ENCODE assay signal across 14 cellular contexts in genomic region chr4:74423101-74423500, GRCh38. TPM values are rescaled to one million over a fixed set of nuclear protein-coding genes. Genes with fewer than 3 reads are reported as not detected.
A peak's percentile ranks its signal among the peaks of the same experiment; 100 is the strongest.
DNase-seq lines count a peak whose midpoint lies in the region; ATAC-seq and TF ChIP-seq lines count a peak whose summit lies in the region.
"Had no signal": no experiment of that assay in that cellular context is flagged by ENCODE, and none has a peak within 500 bp of the region (broad histone marks: within the 10 kb centered on the region; RNA-seq: fewer than 3 reads in every experiment).

No MANE protein-coding gene starts in this region.

- TF ChIP-seq CTCF in fibroblast of pulmonary artery (IDR thresholded peaks at IDR 0.05; ENCODE audit: low read length, missing control alignments): no peak

- no peak overlapping the region for H3K4me3 ChIP-seq in fibroblast of pulmonary artery (replicated peaks; ENCODE audit: low read depth, low read length)
- H3K4me3 ChIP-seq: Peyer's patch had no signal

- no peak overlapping the region for H3K27ac Mint-ChIP-seq in T-helper 17 cell
- H3K27ac Mint-ChIP-seq in activated naive CD8-positive, alpha-beta T cell treated with anti-CD3 and anti-CD28 coated beads, Interleukin-2, amount 50 U/mL, for 24 hours: no peak overlapping the region
- H3K27ac Mint-ChIP-seq: natural killer cell had no signal

- no peaks in the 10 kb centered on the region for H3K9me3 Mint-ChIP-seq in activated naive CD8-positive, alpha-beta T cell treated with anti-CD3 and anti-CD28 coated beads, Interleukin-2, amount 50 U/mL, for 24 hours
- H3K9me3 Mint-ChIP-seq: natural killer cell had no signal

- peaks cover 27% of the 10 kb centered on the region for H3K27me3 Mint-ChIP-seq in T-helper 17 cell
- peaks cover 2% of the 10 kb centered on the region for H3K27me3 Mint-ChIP-seq in activated naive CD8-positive, alpha-beta T cell treated with anti-CD3 and anti-CD28 coated beads, Interleukin-2, amount 50 U/mL, for 24 hours

- H3K4me1 Mint-ChIP-seq in T-helper 17 cell: no peaks in the 10 kb centered on the region
- H3K4me1 Mint-ChIP-seq in activated naive CD8-positive, alpha-beta T cell treated with anti-CD3 and anti-CD28 coated beads, Interleukin-2, amount 50 U/mL, for 24 hours: no peaks in the 10 kb centered on the region

- ATAC-seq in T-helper 17 cell: no peak
- no peak for ATAC-seq in GM18519 (IDR thresholded peaks at IDR 0.05; ENCODE audit: low FRiP score, unreplicated experiment)
- no peak for ATAC-seq in activated naive CD8-positive, alpha-beta T cell treated with anti-CD3 and anti-CD28 coated beads, Interleukin-2, amount 50 U/mL, for 24 hours
- ATAC-seq: natural killer cell had no signal

- no peak overlapping the region for H3K4me3 Mint-ChIP-seq in T-helper 17 cell
- no peak overlapping the region for H3K4me3 Mint-ChIP-seq in activated naive CD8-positive, alpha-beta T cell treated with anti-CD3 and anti-CD28 coated beads, Interleukin-2, amount 50 U/mL, for 24 hours
- H3K4me3 Mint-ChIP-seq: natural killer cell had no signal

- peaks cover 9% of the 10 kb centered on the region for H3K36me3 Mint-ChIP-seq in T-helper 17 cell (ENCODE audit: low read depth)
- H3K36me3 Mint-ChIP-seq in activated naive CD8-positive, alpha-beta T cell treated with anti-CD3 and anti-CD28 coated beads, Interleukin-2, amount 50 U/mL, for 24 hours (ENCODE audit: low read depth): no peaks in the 10 kb centered on the region
- H3K36me3 Mint-ChIP-seq: natural killer cell had no signal

- peak; percentile 30 for DNase-seq in GM04503 (ENCODE audit: low read depth)
- peak; percentile 37 for DNase-seq in SW480 (ENCODE audit: low spot score)
- peak; percentile 91 for DNase-seq in fibroblast of pulmonary artery (ENCODE audit: low read depth)
- DNase-seq in myocyte (ENCODE audit: low read depth): peak; percentile 49
- no peak for DNase-seq in T-helper 17 cell
- DNase-seq in activated CD4-positive, alpha-beta T cell treated with anti-CD3 and anti-CD28 coated beads, Interleukin-2, amount 50 U/mL, for 1 hour: no peak
- no peak for DNase-seq in activated naive CD8-positive, alpha-beta T cell treated with anti-CD3 and anti-CD28 coated beads, Interleukin-2, amount 50 U/mL, for 24 hours
- DNase-seq: natural killer cell; NCI-H2171 treated with DMSO at 0.1 percent for 48 hours; stimulated activated CD8-positive, alpha-beta memory T cell treated with anti-CD3 and anti-CD28 coated beads, Interleukin-4, amount 100 ng/mL, for 48 hours had no signal

- no peaks in the 10 kb centered on the region for H3K9me3 ChIP-seq in T-helper 17 cell (ENCODE audit: control insufficient read depth, low read length, poor library complexity, severe bottlenecking)
- H3K9me3 ChIP-seq: Peyer's patch had no signal

RNA-seq across cellular contexts. Expression of gene AREG, which starts 21.8 kb away (rescaled TPM):
- not detected in 2 replicates for total RNA-seq in myocyte
- 0.10 TPM for polyA plus RNA-seq in myocyte (2012)
- 10 to 100 TPM; 15.0 to 17.3 TPM for total RNA-seq in T-helper 17 cell
- total RNA-seq: G401 had no signal

RNA-seq across cellular contexts. Expression of gene EREG, which starts 58.2 kb away (rescaled TPM):
- total RNA-seq in myocyte (0.05 TPM in 1 of 2 replicates, not detected in the other), T-helper 17 cell (1 to 10 TPM; 1.1 to 6.2 TPM)
- polyA plus RNA-seq in myocyte (2012): not detected
- total RNA-seq: activated CD8-positive, alpha-beta memory T cell treated with anti-CD3 and anti-CD28 coated beads for 36 hours; G401 had no signal

Comparison
In these comparisons a context has a peak if more than half of its experiments do, and no peak if none do; other contexts are left out.
1. DNase-seq: peak in GM04503 (single experiment), SW480 (single experiment), fibroblast of pulmonary artery (single experiment) and myocyte (single experiment); none in T-helper 17 cell (0 of 3), activated CD4-positive, alpha-beta T cell treated with anti-CD3 and anti-CD28 coated beads, Interleukin-2, amount 50 U/mL, for 1 hour (single experiment) and activated naive CD8-positive, alpha-beta T cell treated with anti-CD3 and anti-CD28 coated beads, Interleukin-2, amount 50 U/mL, for 24 hours (single experiment).
2. RNA of gene AREG, which starts 21.8 kb away (total RNA-seq): 15.0 to 17.3 TPM in T-helper 17 cell; not detected in myocyte; every median in the first group is over 10 times any median in the second.